Comparison of ENCODE assay signal across 18 cellular contexts in the genomic region with DNA sequence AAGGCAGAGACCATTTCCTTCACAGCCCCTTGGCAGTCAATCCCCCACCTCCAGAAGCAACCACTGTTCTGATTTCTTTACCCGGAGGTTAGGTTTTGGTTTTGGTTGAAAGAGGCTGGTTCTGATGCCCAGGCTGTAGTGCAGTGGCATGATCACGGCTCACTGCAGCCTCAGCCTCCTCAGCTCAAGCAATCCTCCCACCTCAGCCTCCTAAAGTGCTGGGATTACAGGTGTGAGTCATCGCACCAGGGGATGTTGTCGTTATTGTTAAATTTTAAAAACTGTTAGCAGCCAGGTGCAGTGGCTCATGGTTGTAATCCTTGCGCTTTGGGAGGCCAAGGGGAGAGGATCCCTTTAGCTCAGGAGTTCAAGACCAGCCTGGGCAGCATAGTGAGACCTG. TPM values are rescaled to one million over a fixed set of nuclear protein-coding genes. Genes with fewer than 3 reads are reported as not detected.
DNase-seq lines count a peak whose midpoint lies in the region; ATAC-seq and TF ChIP-seq lines count a peak whose summit lies in the region.
"Had no signal": no experiment of that assay in that cellular context is flagged by ENCODE, and none has a peak within 500 bp of the region (broad histone marks: within the 10 kb centered on the region; RNA-seq: fewer than 3 reads in every experiment).

No MANE protein-coding gene starts in this region.

- H4K20me1 ChIP-seq in osteoblast (ENCODE audit: insufficient read depth, low read length), result no peaks in the 10 kb centered on the region

- peaks cover 0 to 1% of the 10 kb centered on the region in 2 donors for H3K27me3 Mint-ChIP-seq in T-cell
- H3K27me3 Mint-ChIP-seq: CD4-positive, alpha-beta T cell had no signal

- no peaks in the 10 kb centered on the region for H3K4me1 ChIP-seq in HEK293 (ENCODE audit: control insufficient read depth, insufficient read depth, low read length)
- H3K4me1 ChIP-seq in osteoblast (ENCODE audit: insufficient read depth, low read length), result no peaks in the 10 kb centered on the region
- H3K4me1 ChIP-seq: A549, Caco-2 had no signal

- CTCF ChIA-PET in HEK293 (lab: Yijun Ruan, JAX), result interaction anchor here (0.8 to 3.2 kb wide), 2 partner anchors 11 to 24 kb away, joined by 3 to 11 read pairs; no protein-coding TSS in a partner anchor
- CTCF ChIA-PET in T-cell (lab: Charles Lee), result interaction anchor here in 1 of 2 donors (0.6 kb wide), 1 partner anchor 243 kb away, joined by 3 read pairs; no protein-coding TSS in a partner anchor

- no peak overlapping the region for H3K27ac Mint-ChIP-seq in T-cell
- H3K27ac Mint-ChIP-seq: B cell; CD4-positive, alpha-beta T cell; CD8-positive, alpha-beta T cell had no signal

- intact Hi-C loops in Right ventricle myocardium superior (cut with DNase I) (no loop called here), left cardiac atrium (cut with DNase I) (loop anchor here in 1 of 2 donors (10.0 kb wide), 1 partner anchor 195 kb away; no protein-coding TSS in a partner anchor)

- POLR2A ChIA-PET in HEK293 (lab: Yijun Ruan, JAX) (no interaction called here), T-cell (lab: Charles Lee) (no interaction called here)

- H3K4me2 ChIP-seq in osteoblast (ENCODE audit: insufficient read depth, low read length), result no peak overlapping the region
- H3K4me2 ChIP-seq: A549; BLaER1 treated with 17β-estradiol and CSF1 and Interleukin-3, amounts not matched to agents 10 nM and 100 nM had no signal

- H3K9me3 Mint-ChIP-seq in T-cell, result no peaks in the 10 kb centered on the region
- H3K9me3 Mint-ChIP-seq: CD4-positive, alpha-beta T cell; CD8-positive, alpha-beta T cell had no signal

- no peaks in the 10 kb centered on the region for H3K27me3 ChIP-seq in osteoblast (ENCODE audit: insufficient read depth, low read length)

- H3K9me3 ChIP-seq in HEK293 (ENCODE audit: control insufficient read depth, insufficient read depth, low read depth, low read length) (no peaks in the 10 kb centered on the region), osteoblast (ENCODE audit: low read depth, low read length) (no peaks in the 10 kb centered on the region)
- H3K9me3 ChIP-seq: A549; BLaER1 treated with 17β-estradiol and CSF1 and Interleukin-3, amounts not matched to agents 10 nM and 100 nM; Caco-2 had no signal

- H3K27ac ChIP-seq in HEK293 (ENCODE audit: extremely low read depth, low read depth, low read length) (no peak overlapping the region), osteoblast (ENCODE audit: low read depth, low read length) (no peak overlapping the region)
- H3K27ac ChIP-seq: 22Rv1; A549; BLaER1 treated with 17β-estradiol and CSF1 and Interleukin-3, amounts not matched to agents 10 nM and 100 nM; C4-2B had no signal

- H2AFZ ChIP-seq in osteoblast (ENCODE audit: low read length), result no peak overlapping the region

- DNase-seq in Right ventricle myocardium superior, result peak; percentile 3
- DNase-seq in left cardiac atrium, result no peak
- peak; percentile 48 for DNase-seq in osteoblast (ENCODE audit: insufficient read length, low spot score, missing footprints)
- DNase-seq in T-cell, result no peak
- DNase-seq: AML-193; Caco-2; Calu3; CD4-positive, alpha-beta T cell; CD8-positive, alpha-beta T cell; DMS79 treated with DMSO at 0.1 percent for 48 hours; GF-D8 had no signal

- H3K4me3 Mint-ChIP-seq in T-cell, result no peak overlapping the region
- H3K4me3 Mint-ChIP-seq: B cell; CD4-positive, alpha-beta T cell; CD8-positive, alpha-beta T cell had no signal

- H3K4me1 Mint-ChIP-seq in T-cell, result no peaks in the 10 kb centered on the region
- H3K4me1 Mint-ChIP-seq: B cell had no signal

- H3K4me3 ChIP-seq in HEK293 (ENCODE audit: low read depth, low read length), result no peak overlapping the region
- no peak overlapping the region for H3K4me3 ChIP-seq in osteoblast (ENCODE audit: insufficient read depth, low read length)
- H3K4me3 ChIP-seq: A549; BLaER1 treated with 17β-estradiol and CSF1 and Interleukin-3, amounts not matched to agents 10 nM and 100 nM had no signal

- H3K36me3 ChIP-seq in HEK293 (ENCODE audit: control insufficient read depth in 2 of 2, insufficient read depth in 1 of 2, low read length in 2 of 2) (no peaks in the 10 kb centered on the region), osteoblast (ENCODE audit: insufficient read depth, low read length) (no peaks in the 10 kb centered on the region)
- H3K36me3 ChIP-seq: BLaER1 treated with 17β-estradiol and CSF1 and Interleukin-3, amounts not matched to agents 10 nM and 100 nM had no signal

- ATAC-seq in Right ventricle myocardium superior (ENCODE audit: poor library complexity) (no peak), left cardiac atrium (no peak), T-cell (replicated peaks in 1 of 4) (no peak)
- ATAC-seq: A549; CD8-positive, alpha-beta T cell had no signal

- H3K36me3 Mint-ChIP-seq in T-cell, result no peaks in the 10 kb centered on the region
- H3K36me3 Mint-ChIP-seq: CD8-positive, alpha-beta T cell had no signal

- H3K79me2 ChIP-seq in osteoblast (ENCODE audit: insufficient read depth, low read length), result no peaks in the 10 kb centered on the region

- TF ChIP-seq CTCF in HEK293 (tag by site-specific recombination; IDR thresholded peaks at IDR 0.05) (no peak), osteoblast (IDR thresholded peaks at IDR 0.05; ENCODE audit: extremely low read depth, low read depth, low read length) (no peak)

TF ChIP-seq in HEK293, 187 proteins besides CTCF, POLR2A, EP300 and RAD21:
- no peak for TF ChIP-seq ZFP3 (tag by site-specific recombination; IDR thresholded peaks at IDR 0.05; ENCODE audit: low read depth)
- 0 out of 2 replicates have a peak, but pooled peaks have one; percentile 31 for TF ChIP-seq SCRT2 (tag by site-specific recombination; IDR thresholded peaks at IDR 0.05)

RNA-seq across cellular contexts. Expression of gene CTRB2, which starts 3.0 kb away (rescaled TPM):
- total RNA-seq in Right ventricle myocardium superior (not detected), left cardiac atrium (not detected), osteoblast (not detected in 2 replicates), T-cell (10 to 100 TPM in 3 of 5 donors, not detected in 2; 14.4 to 18.7 (median 15.1) TPM)
- total RNA-seq: A172; B cell; Caco-2; Calu3; CD4-positive, alpha-beta T cell; CD8-positive, alpha-beta T cell had no signal

RNA-seq across cellular contexts. Expression of gene CTRB1, which starts 8.8 kb away (rescaled TPM):
- total RNA-seq in Right ventricle myocardium superior (not detected), left cardiac atrium (1 to 10 TPM in 1 of 2 donors, under 1 TPM in 1; 0.39 to 1.4 TPM), osteoblast (not detected in 2 replicates), T-cell (1 to 10 TPM in 3 of 5 donors, not detected in 2; 6.1 to 8.3 (median 7.9) TPM)
- total RNA-seq: A172; B cell; Caco-2; Calu3; CD4-positive, alpha-beta T cell; CD8-positive, alpha-beta T cell had no signal

RNA-seq across cellular contexts. Expression of gene BCAR1, which starts 41.5 kb away (rescaled TPM):
- total RNA-seq in Right ventricle myocardium superior (75.4 TPM), left cardiac atrium (10 to 100 TPM; 46.5 to 65.9 TPM), osteoblast (66.9 and 75.3 TPM in 2 replicates), T-cell (1 to 10 TPM in 2 of 5 donors, under 1 TPM in 3; 0.49 to 1.6 (median 0.98) TPM)
- total RNA-seq: B cell; CD8-positive, alpha-beta T cell had no signal

Comparison
In these comparisons a context has a peak if more than half of its experiments do, and no peak if none do; other contexts are left out.
1. DNase-seq: peak in Right ventricle myocardium superior (single experiment) and osteoblast (single experiment); none in left cardiac atrium (single experiment) and T-cell (0 of 34).
2. RNA of gene BCAR1, which starts 41.5 kb away (total RNA-seq): 75.4 TPM in Right ventricle myocardium superior (single experiment), 66.9 to 75.3 TPM in osteoblast and 46.5 to 65.9 TPM in left cardiac atrium; 0.49 to 1.6 TPM in T-cell; every median in the first group is over 10 times any median in the second.